1 cellular context compared by ENCODE assay signal in the genomic region with DNA sequence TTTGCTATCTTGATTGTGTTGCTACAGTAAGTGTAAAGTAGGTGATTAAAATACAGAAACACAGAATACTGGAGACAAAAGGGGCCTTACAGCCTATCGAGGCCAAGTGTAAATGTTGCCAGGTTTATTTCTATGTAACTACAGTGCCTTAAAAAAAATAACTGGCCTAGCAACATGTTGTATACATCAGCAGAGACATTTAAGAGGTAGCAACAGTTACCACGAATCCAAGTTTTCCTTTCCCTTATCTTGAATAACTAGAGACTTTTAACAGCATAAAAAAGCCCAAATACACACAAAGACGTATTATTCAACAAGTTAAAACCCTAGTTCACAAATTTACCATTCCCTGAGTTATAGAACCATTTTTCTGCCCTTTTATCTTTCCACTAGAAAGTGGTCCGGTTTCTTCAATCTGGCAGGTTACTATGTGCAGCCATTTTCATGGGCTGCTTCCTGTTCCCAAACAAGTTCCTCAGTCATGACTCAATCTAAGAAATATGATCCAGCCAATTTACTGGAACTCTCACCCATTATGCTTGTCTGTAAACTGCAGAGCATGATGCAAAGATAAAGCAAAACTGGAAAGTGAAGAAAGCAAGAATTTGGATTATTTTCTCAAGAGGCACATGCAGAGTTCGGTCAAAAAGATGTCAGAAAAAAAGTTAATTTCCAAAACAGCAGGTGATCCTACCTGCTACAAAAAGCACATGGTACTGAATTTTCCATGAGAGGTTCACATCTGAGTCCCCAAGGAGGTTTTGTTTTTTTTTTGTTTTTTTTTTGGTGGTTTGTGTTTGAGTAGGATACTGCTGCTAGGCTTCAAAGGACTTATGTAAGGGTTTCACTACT.
A peak's percentile ranks its signal among the peaks of the same experiment; 100 is the strongest.
TF ChIP-seq lines count a peak whose summit lies in the region.

No MANE protein-coding gene starts in this region.

TF ChIP-seq in K562, 482 proteins besides CTCF, POLR2A, EP300 and RAD21 (continued from another document and continues in another):
- TF ChIP-seq, protein P1, sequence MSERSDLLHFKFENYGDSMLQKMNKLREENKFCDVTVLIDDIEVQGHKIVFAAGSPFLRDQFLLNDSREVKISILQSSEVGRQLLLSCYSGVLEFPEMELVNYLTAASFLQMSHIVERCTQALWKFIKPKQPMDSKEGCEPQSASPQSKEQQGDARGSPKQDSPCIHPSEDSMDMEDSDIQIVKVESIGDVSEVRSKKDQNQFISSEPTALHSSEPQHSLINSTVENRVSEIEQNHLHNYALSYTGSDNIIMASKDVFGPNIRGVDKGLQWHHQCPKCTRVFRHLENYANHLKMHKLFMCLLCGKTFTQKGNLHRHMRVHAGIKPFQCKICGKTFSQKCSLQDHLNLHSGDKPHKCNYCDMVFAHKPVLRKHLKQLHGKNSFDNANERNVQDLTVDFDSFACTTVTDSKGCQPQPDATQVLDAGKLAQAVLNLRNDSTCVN (CRISPR knock-in tag; IDR thresholded peaks at IDR 0.05), result no peak
- TF ChIP-seq ZNF197 (CRISPR knock-in tag; IDR thresholded peaks at IDR 0.05; ENCODE audit: low read depth), result no peak
- TF ChIP-seq, protein P2, sequence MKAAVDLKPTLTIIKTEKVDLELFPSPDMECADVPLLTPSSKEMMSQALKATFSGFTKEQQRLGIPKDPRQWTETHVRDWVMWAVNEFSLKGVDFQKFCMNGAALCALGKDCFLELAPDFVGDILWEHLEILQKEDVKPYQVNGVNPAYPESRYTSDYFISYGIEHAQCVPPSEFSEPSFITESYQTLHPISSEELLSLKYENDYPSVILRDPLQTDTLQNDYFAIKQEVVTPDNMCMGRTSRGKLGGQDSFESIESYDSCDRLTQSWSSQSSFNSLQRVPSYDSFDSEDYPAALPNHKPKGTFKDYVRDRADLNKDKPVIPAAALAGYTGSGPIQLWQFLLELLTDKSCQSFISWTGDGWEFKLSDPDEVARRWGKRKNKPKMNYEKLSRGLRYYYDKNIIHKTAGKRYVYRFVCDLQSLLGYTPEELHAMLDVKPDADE (conservative IDR thresholded peaks at IDR 0.05; ENCODE audit: control insufficient read depth, low read depth, low read length), result no peak
- TF ChIP-seq BRF1 (IDR thresholded peaks at IDR 0.05; ENCODE audit: borderline replicate concordance, extremely low read depth, insufficient read length), result no peak
- no peak for TF ChIP-seq PYGO2 (tag; IDR thresholded peaks at IDR 0.05)
- TF ChIP-seq, protein P3, sequence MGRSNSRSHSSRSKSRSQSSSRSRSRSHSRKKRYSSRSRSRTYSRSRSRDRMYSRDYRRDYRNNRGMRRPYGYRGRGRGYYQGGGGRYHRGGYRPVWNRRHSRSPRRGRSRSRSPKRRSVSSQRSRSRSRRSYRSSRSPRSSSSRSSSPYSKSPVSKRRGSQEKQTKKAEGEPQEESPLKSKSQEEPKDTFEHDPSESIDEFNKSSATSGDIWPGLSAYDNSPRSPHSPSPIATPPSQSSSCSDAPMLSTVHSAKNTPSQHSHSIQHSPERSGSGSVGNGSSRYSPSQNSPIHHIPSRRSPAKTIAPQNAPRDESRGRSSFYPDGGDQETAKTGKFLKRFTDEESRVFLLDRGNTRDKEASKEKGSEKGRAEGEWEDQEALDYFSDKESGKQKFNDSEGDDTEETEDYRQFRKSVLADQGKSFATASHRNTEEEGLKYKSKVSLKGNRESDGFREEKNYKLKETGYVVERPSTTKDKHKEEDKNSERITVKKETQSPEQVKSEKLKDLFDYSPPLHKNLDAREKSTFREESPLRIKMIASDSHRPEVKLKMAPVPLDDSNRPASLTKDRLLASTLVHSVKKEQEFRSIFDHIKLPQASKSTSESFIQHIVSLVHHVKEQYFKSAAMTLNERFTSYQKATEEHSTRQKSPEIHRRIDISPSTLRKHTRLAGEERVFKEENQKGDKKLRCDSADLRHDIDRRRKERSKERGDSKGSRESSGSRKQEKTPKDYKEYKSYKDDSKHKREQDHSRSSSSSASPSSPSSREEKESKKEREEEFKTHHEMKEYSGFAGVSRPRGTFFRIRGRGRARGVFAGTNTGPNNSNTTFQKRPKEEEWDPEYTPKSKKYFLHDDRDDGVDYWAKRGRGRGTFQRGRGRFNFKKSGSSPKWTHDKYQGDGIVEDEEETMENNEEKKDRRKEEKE (IDR thresholded peaks at IDR 0.05; ENCODE audit: borderline replicate concordance in 1 of 2, control insufficient read depth in 1 of 2, low read depth in 2 of 2, low read length in 1 of 2), result no peak
- TF ChIP-seq FOXJ2 (tag; IDR thresholded peaks at IDR 0.05), result peak; percentile 29; the same call in 1 of the 2 replicates
- peak; percentile 92 for TF ChIP-seq JUN (IDR thresholded peaks at IDR 0.05; ENCODE audit: borderline replicate concordance, low read depth, low read length)
- no peak for TF ChIP-seq JUN (CRISPR knock-in tag; IDR thresholded peaks at IDR 0.05; ENCODE audit: borderline replicate concordance)
- TF ChIP-seq TEAD4 (IDR thresholded peaks at IDR 0.05; ENCODE audit: low read length), result peak; percentile 80
- TF ChIP-seq TEAD4 (CRISPR knock-in tag; IDR thresholded peaks at IDR 0.05; ENCODE audit: borderline replicate concordance), result no peak
- TF ChIP-seq, protein P4, sequence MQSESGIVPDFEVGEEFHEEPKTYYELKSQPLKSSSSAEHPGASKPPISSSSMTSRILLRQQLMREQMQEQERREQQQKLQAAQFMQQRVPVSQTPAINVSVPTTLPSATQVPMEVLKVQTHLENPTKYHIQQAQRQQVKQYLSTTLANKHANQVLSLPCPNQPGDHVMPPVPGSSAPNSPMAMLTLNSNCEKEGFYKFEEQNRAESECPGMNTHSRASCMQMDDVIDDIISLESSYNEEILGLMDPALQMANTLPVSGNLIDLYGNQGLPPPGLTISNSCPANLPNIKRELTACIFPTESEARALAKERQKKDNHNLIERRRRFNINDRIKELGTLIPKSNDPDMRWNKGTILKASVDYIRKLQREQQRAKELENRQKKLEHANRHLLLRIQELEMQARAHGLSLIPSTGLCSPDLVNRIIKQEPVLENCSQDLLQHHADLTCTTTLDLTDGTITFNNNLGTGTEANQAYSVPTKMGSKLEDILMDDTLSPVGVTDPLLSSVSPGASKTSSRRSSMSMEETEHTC (IDR thresholded peaks at IDR 0.05), result no peak
- peak; percentile 83 for TF ChIP-seq ZNF175 (CRISPR knock-in tag; IDR thresholded peaks at IDR 0.05; ENCODE audit: low read depth)
- TF ChIP-seq, protein P5, sequence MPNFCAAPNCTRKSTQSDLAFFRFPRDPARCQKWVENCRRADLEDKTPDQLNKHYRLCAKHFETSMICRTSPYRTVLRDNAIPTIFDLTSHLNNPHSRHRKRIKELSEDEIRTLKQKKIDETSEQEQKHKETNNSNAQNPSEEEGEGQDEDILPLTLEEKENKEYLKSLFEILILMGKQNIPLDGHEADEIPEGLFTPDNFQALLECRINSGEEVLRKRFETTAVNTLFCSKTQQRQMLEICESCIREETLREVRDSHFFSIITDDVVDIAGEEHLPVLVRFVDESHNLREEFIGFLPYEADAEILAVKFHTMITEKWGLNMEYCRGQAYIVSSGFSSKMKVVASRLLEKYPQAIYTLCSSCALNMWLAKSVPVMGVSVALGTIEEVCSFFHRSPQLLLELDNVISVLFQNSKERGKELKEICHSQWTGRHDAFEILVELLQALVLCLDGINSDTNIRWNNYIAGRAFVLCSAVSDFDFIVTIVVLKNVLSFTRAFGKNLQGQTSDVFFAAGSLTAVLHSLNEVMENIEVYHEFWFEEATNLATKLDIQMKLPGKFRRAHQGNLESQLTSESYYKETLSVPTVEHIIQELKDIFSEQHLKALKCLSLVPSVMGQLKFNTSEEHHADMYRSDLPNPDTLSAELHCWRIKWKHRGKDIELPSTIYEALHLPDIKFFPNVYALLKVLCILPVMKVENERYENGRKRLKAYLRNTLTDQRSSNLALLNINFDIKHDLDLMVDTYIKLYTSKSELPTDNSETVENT (CRISPR knock-in tag; IDR thresholded peaks at IDR 0.05), result no peak
- peak in 1 of 2 experiments; percentile 69; a peak in 2 of 4 replicates for TF ChIP-seq TEAD1 (CRISPR knock-in tag; IDR thresholded peaks at IDR 0.05)
- no peak for TF ChIP-seq ZNF274 (IDR thresholded peaks at IDR 0.05; ENCODE audit: borderline replicate concordance, low read depth, low read length)
- TF ChIP-seq ZNF444 (CRISPR knock-in tag; IDR thresholded peaks at IDR 0.05), result no peak
- TF ChIP-seq ASH1L (IDR thresholded peaks at IDR 0.05; ENCODE audit: borderline replicate concordance, low read depth, partially characterized antibody), result peak; percentile 6
- TF ChIP-seq RAD51 (IDR thresholded peaks at IDR 0.05; ENCODE audit: borderline replicate concordance, low read depth), result no peak
- no peak for TF ChIP-seq ZNF253 (CRISPR knock-in tag; conservative IDR thresholded peaks at IDR 0.05)
- TF ChIP-seq RHOXF2B (CRISPR knock-in tag; conservative IDR thresholded peaks at IDR 0.05), result no peak
- peak; percentile 93 for TF ChIP-seq ARID1B (IDR thresholded peaks at IDR 0.05)
- no peak for TF ChIP-seq ZNF354B (CRISPR knock-in tag; IDR thresholded peaks at IDR 0.05)
- no peak for TF ChIP-seq HCFC1 (IDR thresholded peaks at IDR 0.05; ENCODE audit: low read depth, low read length)
- TF ChIP-seq, protein P6, sequence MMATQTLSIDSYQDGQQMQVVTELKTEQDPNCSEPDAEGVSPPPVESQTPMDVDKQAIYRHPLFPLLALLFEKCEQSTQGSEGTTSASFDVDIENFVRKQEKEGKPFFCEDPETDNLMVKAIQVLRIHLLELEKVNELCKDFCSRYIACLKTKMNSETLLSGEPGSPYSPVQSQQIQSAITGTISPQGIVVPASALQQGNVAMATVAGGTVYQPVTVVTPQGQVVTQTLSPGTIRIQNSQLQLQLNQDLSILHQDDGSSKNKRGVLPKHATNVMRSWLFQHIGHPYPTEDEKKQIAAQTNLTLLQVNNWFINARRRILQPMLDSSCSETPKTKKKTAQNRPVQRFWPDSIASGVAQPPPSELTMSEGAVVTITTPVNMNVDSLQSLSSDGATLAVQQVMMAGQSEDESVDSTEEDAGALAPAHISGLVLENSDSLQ (IDR thresholded peaks at IDR 0.05), result peak; percentile 84
- TF ChIP-seq, protein P7, sequence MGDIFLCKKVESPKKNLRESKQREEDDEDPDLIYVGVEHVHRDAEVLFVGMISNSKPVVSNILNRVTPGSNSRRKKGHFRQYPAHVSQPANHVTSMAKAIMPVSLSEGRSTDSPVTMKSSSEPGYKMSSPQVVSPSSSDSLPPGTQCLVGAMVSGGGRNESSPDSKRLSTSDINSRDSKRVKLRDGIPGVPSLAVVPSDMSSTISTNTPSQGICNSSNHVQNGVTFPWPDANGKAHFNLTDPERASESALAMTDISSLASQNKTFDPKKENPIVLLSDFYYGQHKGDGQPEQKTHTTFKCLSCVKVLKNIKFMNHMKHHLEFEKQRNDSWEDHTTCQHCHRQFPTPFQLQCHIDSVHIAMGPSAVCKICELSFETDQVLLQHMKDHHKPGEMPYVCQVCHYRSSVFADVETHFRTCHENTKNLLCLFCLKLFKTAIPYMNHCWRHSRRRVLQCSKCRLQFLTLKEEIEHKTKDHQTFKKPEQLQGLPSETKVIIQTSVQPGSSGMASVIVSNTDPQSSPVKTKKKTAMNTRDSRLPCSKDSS (IDR thresholded peaks at IDR 0.05; ENCODE audit: low read depth, partially characterized antibody), result no peak
- peak; percentile 38; the same call in 1 of the 2 replicates for TF ChIP-seq MBD2 (IDR thresholded peaks at IDR 0.05; ENCODE audit: borderline replicate concordance, low read depth)
- TF ChIP-seq ZBTB7A (IDR thresholded peaks at IDR 0.05; ENCODE audit: borderline replicate concordance, control insufficient read depth, low read depth, low read length), result no peak
- TF ChIP-seq SAFB2 (IDR thresholded peaks at IDR 0.05; ENCODE audit: borderline replicate concordance, low read depth, low read length, severe bottlenecking), result no peak
- no peak; the same call in none of the 2 replicates for TF ChIP-seq ZNF384 (IDR thresholded peaks at IDR 0.05; ENCODE audit: low read depth, low read length)
- TF ChIP-seq PTTG1 (tag; IDR thresholded peaks at IDR 0.05; ENCODE audit: low read depth), result no peak
- no peak for TF ChIP-seq ZNF143 (CRISPR knock-in tag; IDR thresholded peaks at IDR 0.05)
- no peak for TF ChIP-seq ZNF212 (CRISPR knock-in tag; IDR thresholded peaks at IDR 0.05)
- no peak for TF ChIP-seq ZNF347 (CRISPR knock-in tag; IDR thresholded peaks at IDR 0.05; ENCODE audit: low read depth)
- TF ChIP-seq LCOR (CRISPR knock-in tag; IDR thresholded peaks at IDR 0.05), result no peak; the same call in 1 of the 2 replicates
- no peak for TF ChIP-seq PTBP1 (IDR thresholded peaks at IDR 0.05; ENCODE audit: low read depth, low read length)
- TF ChIP-seq TOE1 (IDR thresholded peaks at IDR 0.05; ENCODE audit: borderline replicate concordance), result 0 out of 2 replicates have a peak, but pooled peaks have one; percentile 12
- no peak for TF ChIP-seq TOE1 (CRISPR knock-in tag; IDR thresholded peaks at IDR 0.05; ENCODE audit: borderline replicate concordance, low read depth)
- TF ChIP-seq, protein P8, sequence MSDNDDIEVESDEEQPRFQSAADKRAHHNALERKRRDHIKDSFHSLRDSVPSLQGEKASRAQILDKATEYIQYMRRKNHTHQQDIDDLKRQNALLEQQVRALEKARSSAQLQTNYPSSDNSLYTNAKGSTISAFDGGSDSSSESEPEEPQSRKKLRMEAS (CRISPR knock-in tag; IDR thresholded peaks at IDR 0.05), result no peak
- TF ChIP-seq FOXK1 (CRISPR knock-in tag; IDR thresholded peaks at IDR 0.05; ENCODE audit: borderline replicate concordance), result no peak
- no peak for TF ChIP-seq GABPB2 (CRISPR knock-in tag; conservative IDR thresholded peaks at IDR 0.05)
- no peak for TF ChIP-seq FOXP1 (CRISPR knock-in tag; IDR thresholded peaks at IDR 0.05)
- peak; percentile 81 for TF ChIP-seq POLR2H (tag; IDR thresholded peaks at IDR 0.05; ENCODE audit: low read depth)
- peak in 1 of 2 experiments; percentile 66; a peak in 1 of 4 replicates for TF ChIP-seq ETV6 (IDR thresholded peaks at IDR 0.05; ENCODE audit: borderline replicate concordance in 1 of 2, low read depth in 2 of 2, low read length in 1 of 2)
- no peak for TF ChIP-seq ETV6 (CRISPR knock-in tag; IDR thresholded peaks at IDR 0.05; ENCODE audit: borderline replicate concordance)
- TF ChIP-seq, protein P9, sequence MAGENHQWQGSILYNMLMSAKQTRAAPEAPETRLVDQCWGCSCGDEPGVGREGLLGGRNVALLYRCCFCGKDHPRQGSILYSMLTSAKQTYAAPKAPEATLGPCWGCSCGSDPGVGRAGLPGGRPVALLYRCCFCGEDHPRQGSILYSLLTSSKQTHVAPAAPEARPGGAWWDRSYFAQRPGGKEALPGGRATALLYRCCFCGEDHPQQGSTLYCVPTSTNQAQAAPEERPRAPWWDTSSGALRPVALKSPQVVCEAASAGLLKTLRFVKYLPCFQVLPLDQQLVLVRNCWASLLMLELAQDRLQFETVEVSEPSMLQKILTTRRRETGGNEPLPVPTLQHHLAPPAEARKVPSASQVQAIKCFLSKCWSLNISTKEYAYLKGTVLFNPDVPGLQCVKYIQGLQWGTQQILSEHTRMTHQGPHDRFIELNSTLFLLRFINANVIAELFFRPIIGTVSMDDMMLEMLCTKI (IDR thresholded peaks at IDR 0.05; ENCODE audit: partially characterized antibody), result no peak
- no peak for TF ChIP-seq BRCA1 (IDR thresholded peaks at IDR 0.05)
- no peak for TF ChIP-seq BRCA1 (CRISPR knock-in tag; IDR thresholded peaks at IDR 0.05)
- TF ChIP-seq TARDBP (IDR thresholded peaks at IDR 0.05), result no peak; the same call in 1 of the 2 replicates
- peak in 1 of 2 experiments; percentile 23; a peak in 2 of 4 replicates for TF ChIP-seq MAZ (CRISPR knock-in tag; conservative IDR thresholded peaks at IDR 0.05 in 1 of 2, IDR thresholded peaks at IDR 0.05 in 1 of 2)
- TF ChIP-seq ARNT (IDR thresholded peaks at IDR 0.05), result peak in 1 of 2 experiments; percentile 70; a peak in 1 of 4 replicates
- no peak for TF ChIP-seq IRF2 (CRISPR knock-in tag; IDR thresholded peaks at IDR 0.05)
- TF ChIP-seq HNRNPUL1 (IDR thresholded peaks at IDR 0.05; ENCODE audit: low read length), result no peak
- no peak for TF ChIP-seq ZNF282 (CRISPR knock-in tag; IDR thresholded peaks at IDR 0.05)
- no peak for TF ChIP-seq MCM3 (IDR thresholded peaks at IDR 0.05)
